Comparison of ENCODE assay signal across 8 cellular contexts in genomic region chr20:47785900-47786762, GRCh38. TPM values are rescaled to one million over a fixed set of nuclear protein-coding genes. Genes with fewer than 3 reads are reported as not detected.
DNase-seq lines count a peak whose midpoint lies in the region; ATAC-seq and TF ChIP-seq lines count a peak whose summit lies in the region.

No MANE protein-coding gene starts in this region.

- DNase-seq in NCI-H146 (lab: John Stamatoyannopoulos, UW), result peak; percentile 38
- DNase-seq in NCI-H146 treated with DMSO at 0.1 percent for 48 hours (lab: John Stamatoyannopoulos, UW; ENCODE audit: unreplicated experiment), result no peak
- DNase-seq in M059J (ENCODE audit: low read depth), result peak; percentile 91
- peak; percentile 15 to 33 for DNase-seq in activated CD4-positive, alpha-beta T cell treated with anti-CD3 and anti-CD28 coated beads, Interleukin-2, amount 50 U/mL, for 48 hours
- DNase-seq in fibroblast of mammary gland (ENCODE audit: low read depth), result peak; percentile 70
- DNase-seq in upper lobe of left lung, result peak; percentile 37 to 89

- peak; percentile 68 to 85 for ATAC-seq in upper lobe of left lung (ENCODE audit: low FRiP score in 2 of 2)
- ATAC-seq in GM18909 (IDR thresholded peaks at IDR 0.05; ENCODE audit: poor library complexity, unreplicated experiment), result no peak

- TF ChIP-seq POLR2A in upper lobe of left lung (IDR thresholded peaks at IDR 0.05), result peak in 1 of 4 donors; percentile 12

- H3K36me3 ChIP-seq in mucosa of rectum (ENCODE audit: control insufficient read depth in 2 of 2, insufficient read depth in 2 of 2, low read length in 2 of 2) (no peaks in the 10 kb centered on the region), upper lobe of left lung (no peaks in the 10 kb centered on the region)

- H3K9me3 ChIP-seq in mucosa of rectum (ENCODE audit: control insufficient read depth in 2 of 2, low read length in 2 of 2) (no peaks in the 10 kb centered on the region), upper lobe of left lung (no peaks in the 10 kb centered on the region)

- no peak for TF ChIP-seq EP300 in upper lobe of left lung (IDR thresholded peaks at IDR 0.05)

- peak overlapping the region; percentile 10 for H3K4me3 ChIP-seq in fibroblast of mammary gland (ENCODE audit: control insufficient read depth, low read depth, low read length)
- H3K4me3 ChIP-seq in mucosa of rectum (ENCODE audit: low read length in 2 of 2), result peak overlapping the region; percentile 75 to 81
- H3K4me3 ChIP-seq in upper lobe of left lung, result peak overlapping the region; percentile 20 to 62 (median 53)

- H3K4me1 ChIP-seq in mucosa of rectum (ENCODE audit: control insufficient read depth in 2 of 2, insufficient read depth in 2 of 2, low read length in 2 of 2) (peaks cover 20 to 24% of the 10 kb centered on the region in 2 donors), upper lobe of left lung (peaks cover 9 to 33% (median 21%) of the 10 kb centered on the region in 4 donors)

- H3K27me3 ChIP-seq in mucosa of rectum (ENCODE audit: control insufficient read depth in 2 of 2, insufficient read depth in 2 of 2, low read length in 2 of 2) (no peaks in the 10 kb centered on the region), upper lobe of left lung (peaks cover 0 to 8% (median 4%) of the 10 kb centered on the region in 4 donors)

- WGBS in upper lobe of left lung, 2 donors, result 1 to 2% methylated on average over 36 to 76 of the region's 77 CpGs

- H3K27ac ChIP-seq in mucosa of rectum (ENCODE audit: low read depth in 2 of 2, low read length in 2 of 2) (peak overlapping the region; percentile 81 to 86), upper lobe of left lung (peak overlapping the region in 2 of 4 donors; percentile 58 to 66)

- peak overlapping the region; percentile 47 to 71 for H3K9ac ChIP-seq in mucosa of rectum (ENCODE audit: low read depth in 1 of 2, low read length in 2 of 2)

- TF ChIP-seq CTCF in fibroblast of mammary gland (conservative IDR thresholded peaks at IDR 0.05; ENCODE audit: control insufficient read depth, insufficient read depth, low read depth, low read length) (peak; percentile 59), upper lobe of left lung (IDR thresholded peaks at IDR 0.05) (peak; percentile 39 to 63 (median 48))

RNA-seq across cellular contexts. Expression of gene SULF2, which starts 0.8 kb away (rescaled TPM):
- 104 and 140 TPM in 2 replicates for total RNA-seq in M059J (2014; rRNA removed; shearing (Covaris generic))
- total RNA-seq in upper lobe of left lung, result 10 to 100 TPM; 15.0 to 63.8 (median 21.7) TPM

Comparison
In these comparisons a context has a peak if more than half of its experiments do, and no peak if none do; other contexts are left out.
1. H3K4me3 ChIP-seq: peak in every context shown above with its lines; median percentile 78 in mucosa of rectum; 53 in upper lobe of left lung; 10 in fibroblast of mammary gland.